ENCODE assay signal across 12 cellular contexts in the genomic region with DNA sequence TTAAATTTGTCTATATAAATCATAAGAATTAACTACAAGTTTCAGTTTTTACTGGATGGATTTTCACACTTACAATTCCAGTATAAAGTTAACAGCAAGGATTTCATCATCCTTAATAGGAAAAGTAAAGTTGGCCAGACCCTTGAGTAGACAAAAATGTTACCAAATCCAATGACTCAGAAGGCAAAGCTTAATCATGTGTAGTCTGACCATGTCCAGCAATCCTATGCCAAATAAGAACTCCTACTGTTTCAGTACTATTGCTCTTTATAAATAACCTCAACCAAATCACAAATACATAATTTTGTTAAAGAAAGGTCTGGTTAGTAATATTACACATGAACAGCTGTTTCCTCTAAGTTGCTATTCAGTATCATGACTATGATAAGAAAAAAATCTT. TPM values are rescaled to one million over a fixed set of nuclear protein-coding genes. Genes with fewer than 3 reads are reported as not detected.
DNase-seq lines count a peak whose midpoint lies in the region; ATAC-seq and TF ChIP-seq lines count a peak whose summit lies in the region.
"Had no signal": no experiment of that assay in that cellular context is flagged by ENCODE, and none has a peak within 500 bp of the region (broad histone marks: within the 10 kb centered on the region; RNA-seq: fewer than 3 reads in every experiment).

No MANE protein-coding gene starts in this region.

- TF ChIP-seq POLR2A in lower leg skin (IDR thresholded peaks at IDR 0.05) = no peak

- H3K14ac ChIP-seq in mesenchymal stem cell (ENCODE audit: low read length in 2 of 2) (no peak overlapping the region), H9 (ENCODE audit: insufficient read depth, low read length) (no peak overlapping the region)

- intact Hi-C loops in lower leg skin (cut with DNase I; ENCODE audit: low total_unique reads) = no loop called here

- H3K27ac ChIP-seq in mesenchymal stem cell (ENCODE audit: low read length, poor library complexity, severe bottlenecking) (no peak overlapping the region), H9 (ENCODE audit: insufficient read length, low read depth, low read length) (no peak overlapping the region)
- H3K27ac ChIP-seq: C4-2B had no signal

- no peak overlapping the region for H2AFZ ChIP-seq in mesenchymal stem cell (ENCODE audit: low read depth, low read length)
- no peak overlapping the region for H2AFZ ChIP-seq in H9 (ENCODE audit: low read length)

- ATAC-seq in HG03175 (IDR thresholded peaks at IDR 0.05; ENCODE audit: unreplicated experiment) = no peak
- ATAC-seq: T-helper 17 cell had no signal

- H2BK5ac ChIP-seq in mesenchymal stem cell (ENCODE audit: low read depth, low read length, poor library complexity, severe bottlenecking) (no peak overlapping the region), H9 (ENCODE audit: insufficient read length, low read length) (no peak overlapping the region)

- H3K9ac ChIP-seq in mesenchymal stem cell (ENCODE audit: low read length) (peak overlapping the region; percentile 50), H9 (ENCODE audit: extremely low read depth, insufficient read length, low read length) (no peak overlapping the region)

- peaks cover 4 to 10% (median 6%) of the 10 kb centered on the region in 3 experiments for H3K36me3 Mint-ChIP-seq in H9 (ENCODE audit: insufficient read depth in 1 of 3, low read depth in 3 of 3)

- H3K4me2 ChIP-seq in mesenchymal stem cell (ENCODE audit: low read length, poor library complexity, severe bottlenecking) (no peak overlapping the region), H9 (ENCODE audit: insufficient read depth, insufficient read length, low read length) (no peak overlapping the region)

- H3K4me1 ChIP-seq in mesenchymal stem cell (ENCODE audit: control insufficient read depth, insufficient read depth, low read depth, low read length) (peaks cover 1% of the 10 kb centered on the region), H9 (ENCODE audit: insufficient read depth, low read length) (no peaks in the 10 kb centered on the region)

- H3K4me1 Mint-ChIP-seq in H9 = no peaks in the 10 kb centered on the region
- H3K4me1 Mint-ChIP-seq: endodermal cell, T-helper 17 cell had no signal

- H3K23ac ChIP-seq in mesenchymal stem cell (ENCODE audit: low read length in 2 of 2) (no peak overlapping the region), H9 (ENCODE audit: insufficient read length, low read depth, low read length) (no peak overlapping the region)

- no peaks in the 10 kb centered on the region for H4K20me1 ChIP-seq in H9 (ENCODE audit: control insufficient read depth, insufficient read depth, insufficient read length)

- H3K4me3 ChIP-seq in mesenchymal stem cell (ENCODE audit: insufficient read depth in 1 of 2, low read depth in 1 of 2, low read length in 2 of 2) = no peak overlapping the region
- no peak overlapping the region for H3K4me3 ChIP-seq in lower leg skin (ENCODE audit: low read depth, poor library complexity, severe bottlenecking)

- no peaks in the 10 kb centered on the region for H3K9me3 Mint-ChIP-seq in H9

- no peak overlapping the region for H3K27ac Mint-ChIP-seq in H9
- H3K27ac Mint-ChIP-seq: endodermal cell, T-helper 17 cell had no signal

- H4K91ac ChIP-seq in mesenchymal stem cell (ENCODE audit: low read length) (no peak overlapping the region), H9 (ENCODE audit: insufficient read length, low read depth, low read length) (no peak overlapping the region)

- no peak overlapping the region for H4K8ac ChIP-seq in mesenchymal stem cell (ENCODE audit: low read length)
- no peak overlapping the region for H4K8ac ChIP-seq in H9 (replicated peaks; ENCODE audit: insufficient read length, low read depth, low read length)

- H2BK15ac ChIP-seq in mesenchymal stem cell (ENCODE audit: low read depth, poor library complexity, severe bottlenecking) (no peak overlapping the region), H9 (ENCODE audit: low read depth, low read length) (no peak overlapping the region)

- H3K27me3 ChIP-seq in mesenchymal stem cell (ENCODE audit: control insufficient read depth in 1 of 2, insufficient read depth in 1 of 2, low read length in 2 of 2) (no peaks in the 10 kb centered on the region), H9 (ENCODE audit: insufficient read depth, low read length) (no peaks in the 10 kb centered on the region)

- H2BK120ac ChIP-seq in mesenchymal stem cell (ENCODE audit: low read depth, low read length) (no peak overlapping the region), H9 (ENCODE audit: low read depth, low read length, poor library complexity, severe bottlenecking) (no peak overlapping the region)

- H2BK20ac ChIP-seq in H9 (ENCODE audit: low read depth, low read length, poor library complexity, severe bottlenecking) = no peak overlapping the region

- H3K79me1 ChIP-seq in mesenchymal stem cell (replicated peaks; ENCODE audit: low read length, poor library complexity, severe bottlenecking) = peaks cover 16% of the 10 kb centered on the region
- peaks cover 3% of the 10 kb centered on the region for H3K79me1 ChIP-seq in H9 (ENCODE audit: insufficient read depth, low read depth, low read length, poor library complexity, severe bottlenecking)

- DNase-seq in AG08395 (ENCODE audit: low spot score) (peak; percentile 77), OCI-M1 (lab: John Stamatoyannopoulos, UW) (peak; percentile 57), fibroblast of gingiva (ENCODE audit: low read depth) (peak; percentile 90), mesenchymal stem cell (peak; percentile 87), H9 (no peak), lower leg skin (ENCODE audit: low spot score in 2 of 2) (no peak), HK-2 (ENCODE audit: unreplicated experiment) (no peak)
- DNase-seq: endodermal cell, NCI-H2171 treated with DMSO at 0.1 percent for 48 hours, T-helper 17 cell had no signal

- no peak overlapping the region for H3K56ac ChIP-seq in H9 (ENCODE audit: insufficient read length, low read depth, low read length)

- H3K9me3 ChIP-seq in mesenchymal stem cell (ENCODE audit: control insufficient read depth, low read length) (peaks cover 30% of the 10 kb centered on the region), H9 (ENCODE audit: control insufficient read depth, low read depth, low read length) (no peaks in the 10 kb centered on the region)

- TF ChIP-seq CTCF in H9 (conservative IDR thresholded peaks at IDR 0.05) = no peak
- TF ChIP-seq CTCF in lower leg skin (IDR thresholded peaks at IDR 0.05) = no peak

- no peaks in the 10 kb centered on the region for H3K27me3 Mint-ChIP-seq in H9 (ENCODE audit: low read depth)
- H3K27me3 Mint-ChIP-seq: T-helper 17 cell had no signal

- H3T11ph ChIP-seq in H9 (ENCODE audit: low read length) = no peak overlapping the region

- H3K18ac ChIP-seq in mesenchymal stem cell (ENCODE audit: low read depth in 1 of 2, low read length in 2 of 2) (no peak overlapping the region), H9 (ENCODE audit: insufficient read length, low read depth, low read length) (no peak overlapping the region)

- no peaks in the 10 kb centered on the region for H3K23me2 ChIP-seq in H9 (ENCODE audit: insufficient read length, low read depth, low read length, poor library complexity, severe bottlenecking)

- H4K5ac ChIP-seq in H9 (ENCODE audit: insufficient read length, low read depth, low read length) = no peak overlapping the region

- H2BK12ac ChIP-seq in mesenchymal stem cell (ENCODE audit: low read length in 2 of 2) (no peak overlapping the region), H9 (ENCODE audit: insufficient read length, low read depth, low read length) (no peak overlapping the region)

- H3K79me2 ChIP-seq in H9 (ENCODE audit: insufficient read depth, low read length) = 0 out of 2 replicates have a peak, but pooled peaks cover 1% of the 10 kb centered on the region

- peaks cover 0 to 11% of the 10 kb centered on the region in 2 experiments for H3K36me3 ChIP-seq in mesenchymal stem cell (ENCODE audit: control insufficient read depth in 1 of 2, insufficient read depth in 2 of 2, low read depth in 1 of 2, low read length in 2 of 2)

- no peak overlapping the region for H3K4me3 Mint-ChIP-seq in H9
- H3K4me3 Mint-ChIP-seq: endodermal cell, T-helper 17 cell had no signal

- H2AK5ac ChIP-seq in mesenchymal stem cell (ENCODE audit: low read length, severe bottlenecking) (no peak overlapping the region), H9 (ENCODE audit: insufficient read length, low read length) (no peak overlapping the region)

- no peak overlapping the region for H3K4ac ChIP-seq in mesenchymal stem cell (ENCODE audit: low read depth in 1 of 2, low read length in 2 of 2)
- no peak overlapping the region for H3K4ac ChIP-seq in H9 (ENCODE audit: low read depth, low read length)

RNA-seq across cellular contexts. Expression of a gene that starts 35.0 kb away (rescaled TPM):
- 154 TPM for polyA plus RNA-seq in mesenchymal stem cell (2013, experiment 1 of 2)
- 161 TPM for polyA plus RNA-seq in mesenchymal stem cell (2013, experiment 2 of 2)
- total RNA-seq in H9 (2021) = 17.9 and 19.3 TPM in 2 replicates
- 10 to 100 TPM in 2 of 4 donors, 1 to 10 TPM in 2; 4.4 to 11.6 (median 10.1) TPM for total RNA-seq in lower leg skin

Comparison
In these comparisons a context has a peak if more than half of its experiments do, and no peak if none do; other contexts are left out.
1. DNase-seq: peak in AG08395 (single experiment), OCI-M1 (single experiment), fibroblast of gingiva (single experiment) and mesenchymal stem cell (single experiment); none in H9 (single experiment), lower leg skin (0 of 2) and HK-2 (single experiment).